ENCODE assay signal across 35 cellular contexts in genomic region chr3:10462641-10463040, GRCh38. TPM values are rescaled to one million over a fixed set of nuclear protein-coding genes. Genes with fewer than 3 reads are reported as not detected.
"Had no signal": no experiment of that assay in that cellular context is flagged by ENCODE, and none has a peak within 500 bp of the region (broad histone marks: within the 10 kb centered on the region; RNA-seq: fewer than 3 reads in every experiment).

No MANE protein-coding gene starts in this region.

- H3K27ac ChIP-seq: ascending aorta, breast epithelium, cardiac muscle cell, coronary artery, VCaP had no signal

- H3K36me3 ChIP-seq: ascending aorta, breast epithelium, cardiac muscle cell had no signal

- H3K9me3 Mint-ChIP-seq: activated B cell treated with CpG ODN at 0.5 μM for 24 hours; activated CD8-positive, alpha-beta T cell treated with anti-CD3 and anti-CD28 coated beads for 36 hours; activated naive CD4-positive, alpha-beta T cell treated with anti-CD3 and anti-CD28 coated beads, Interleukin-2, amount 10 ng/mL, durations not matched to agents 7 days and 5 days; activated naive CD4-positive, alpha-beta T cell treated with anti-CD3 and anti-CD28 coated beads, Interleukin-2, amount 50 U/mL, for 72 hours; activated naive CD8-positive, alpha-beta T cell treated with anti-CD3 and anti-CD28 coated beads, Interleukin-2, amount 10 ng/mL, durations not matched to agents 7 days and 5 days; activated T-cell treated with anti-CD3 and anti-CD28 coated beads, Interleukin-2, amount 50 U/mL, for 24 hours; activated T-cell treated with anti-CD3 and anti-CD28 coated beads, Interleukin-2, amount 50 U/mL, for 72 hours; dendritic cell treated with granulocyte-macrophage colony-stimulating factor and Interleukin-4, amounts not matched to agents 40 ng/mL and 50 ng/mL, for 4 days; endodermal cell; T-helper 2 cell treated with Interferon-gamma antibody and Interleukin-4, amounts not matched to agents 5 μg/mL and 100 μg/mL, for 36 hours had no signal

- ATAC-seq: activated CD4-positive, CD25-positive, alpha-beta regulatory T cell treated with anti-CD3 and anti-CD28 coated beads, Interleukin-2, amount 50 U/mL, for 24 hours; activated CD8-positive, alpha-beta memory T cell treated with anti-CD3 and anti-CD28 coated beads, Interleukin-2, amount 10 ng/mL, durations not matched to agents 7 days and 5 days; activated CD8-positive, alpha-beta T cell treated with anti-CD3 and anti-CD28 coated beads for 36 hours; activated naive CD4-positive, alpha-beta T cell treated with anti-CD3 and anti-CD28 coated beads, Interleukin-2, amount 50 U/mL, for 72 hours; activated T-cell treated with anti-CD3 and anti-CD28 coated beads, Interleukin-2, amount 50 U/mL, for 72 hours; esophagus mucosa; T-helper 17 cell had no signal

- H3K27ac Mint-ChIP-seq: activated B cell treated with CpG ODN at 0.5 μM for 24 hours; activated CD8-positive, alpha-beta memory T cell treated with anti-CD3 and anti-CD28 coated beads, Interleukin-2, amount 10 ng/mL, durations not matched to agents 7 days and 5 days; activated CD8-positive, alpha-beta T cell treated with anti-CD3 and anti-CD28 coated beads for 36 hours; activated naive CD4-positive, alpha-beta T cell treated with anti-CD3 and anti-CD28 coated beads, Interleukin-2, amount 10 ng/mL, durations not matched to agents 7 days and 5 days; activated naive CD8-positive, alpha-beta T cell treated with anti-CD3 and anti-CD28 coated beads, Interleukin-2, amount 10 ng/mL, durations not matched to agents 7 days and 5 days; activated T-cell treated with anti-CD3 and anti-CD28 coated beads, Interleukin-2, amount 50 U/mL, for 24 hours; activated T-cell treated with anti-CD3 and anti-CD28 coated beads, Interleukin-2, amount 50 U/mL, for 72 hours; dendritic cell treated with granulocyte-macrophage colony-stimulating factor and Interleukin-4, amounts not matched to agents 40 ng/mL and 50 ng/mL, for 4 days; endodermal cell; T-helper 17 cell; T-helper 2 cell treated with Interferon-gamma antibody and Interleukin-4, amounts not matched to agents 5 μg/mL and 100 μg/mL, for 36 hours had no signal

- H3K27me3 Mint-ChIP-seq: activated CD8-positive, alpha-beta memory T cell treated with anti-CD3 and anti-CD28 coated beads, Interleukin-2, amount 10 ng/mL, durations not matched to agents 7 days and 5 days; activated naive CD4-positive, alpha-beta T cell treated with anti-CD3 and anti-CD28 coated beads, Interleukin-2, amount 10 ng/mL, durations not matched to agents 7 days and 5 days had no signal

- H3K27me3 ChIP-seq: ascending aorta, breast epithelium, cardiac muscle cell, dorsolateral prefrontal cortex had no signal

- DNase-seq: activated B cell treated with CpG ODN at 0.5 μM for 24 hours; activated CD4-positive, alpha-beta T cell treated with anti-CD3 and anti-CD28 coated beads for 48 hours; activated CD4-positive, alpha-beta T cell treated with anti-CD3 and anti-CD28 coated beads, Interleukin-2, amount 50 U/mL, for 1 hour; activated CD4-positive, alpha-beta T cell treated with anti-CD3 and anti-CD28 coated beads, Interleukin-2, amount 50 U/mL, for 48 hours; activated CD8-positive, alpha-beta memory T cell treated with anti-CD3 and anti-CD28 coated beads, Interleukin-2, amount 10 ng/mL, durations not matched to agents 7 days and 5 days; activated CD8-positive, alpha-beta memory T cell treated with anti-CD3 and anti-CD28 coated beads, Interleukin-2, amount 50 U/mL, for 4 hours; activated CD8-positive, alpha-beta T cell treated with anti-CD3 and anti-CD28 coated beads for 36 hours; activated gamma-delta T cell; activated naive CD4-positive, alpha-beta T cell; activated naive CD4-positive, alpha-beta T cell treated with anti-CD3 and anti-CD28 coated beads, Interleukin-2, amount 10 ng/mL, durations not matched to agents 7 days and 5 days; activated naive CD8-positive, alpha-beta T cell treated with anti-CD3 and anti-CD28 coated beads, Interleukin-2, amount 10 ng/mL, durations not matched to agents 7 days and 5 days; activated T-cell treated with anti-CD3 and anti-CD28 coated beads for 4 hours; activated T-cell treated with anti-CD3 and anti-CD28 coated beads, Interleukin-2, amount 50 U/mL, for 24 hours; activated T-cell treated with anti-CD3 and anti-CD28 coated beads, Interleukin-2, amount 50 U/mL, for 72 hours; central memory CD4-positive, alpha-beta T cell; effector memory CD4-positive, alpha-beta T cell; endodermal cell; foreskin fibroblast; T-helper 1 cell; T-helper 17 cell; T1000 had no signal

- H3K4me3 Mint-ChIP-seq: activated B cell treated with CpG ODN at 0.5 μM for 24 hours; activated CD8-positive, alpha-beta memory T cell treated with anti-CD3 and anti-CD28 coated beads, Interleukin-2, amount 10 ng/mL, durations not matched to agents 7 days and 5 days; activated CD8-positive, alpha-beta T cell treated with anti-CD3 and anti-CD28 coated beads for 36 hours; activated naive CD4-positive, alpha-beta T cell treated with anti-CD3 and anti-CD28 coated beads, Interleukin-2, amount 10 ng/mL, durations not matched to agents 7 days and 5 days; activated naive CD8-positive, alpha-beta T cell treated with anti-CD3 and anti-CD28 coated beads, Interleukin-2, amount 10 ng/mL, durations not matched to agents 7 days and 5 days; activated T-cell treated with anti-CD3 and anti-CD28 coated beads, Interleukin-2, amount 50 U/mL, for 24 hours; activated T-cell treated with anti-CD3 and anti-CD28 coated beads, Interleukin-2, amount 50 U/mL, for 72 hours; dendritic cell treated with granulocyte-macrophage colony-stimulating factor and Interleukin-4, amounts not matched to agents 40 ng/mL and 50 ng/mL, for 4 days; endodermal cell; T-helper 17 cell; T-helper 2 cell treated with Interferon-gamma antibody and Interleukin-4, amounts not matched to agents 5 μg/mL and 100 μg/mL, for 36 hours had no signal

- H3K36me3 Mint-ChIP-seq: activated CD8-positive, alpha-beta memory T cell treated with anti-CD3 and anti-CD28 coated beads, Interleukin-2, amount 10 ng/mL, durations not matched to agents 7 days and 5 days; activated naive CD4-positive, alpha-beta T cell treated with anti-CD3 and anti-CD28 coated beads, Interleukin-2, amount 10 ng/mL, durations not matched to agents 7 days and 5 days; activated naive CD4-positive, alpha-beta T cell treated with anti-CD3 and anti-CD28 coated beads, Interleukin-2, amount 50 U/mL, for 72 hours; activated naive CD8-positive, alpha-beta T cell treated with anti-CD3 and anti-CD28 coated beads, Interleukin-2, amount 10 ng/mL, durations not matched to agents 7 days and 5 days; brain had no signal

- H3K4me1 Mint-ChIP-seq: activated CD8-positive, alpha-beta memory T cell treated with anti-CD3 and anti-CD28 coated beads, Interleukin-2, amount 10 ng/mL, durations not matched to agents 7 days and 5 days; activated naive CD4-positive, alpha-beta T cell treated with anti-CD3 and anti-CD28 coated beads, Interleukin-2, amount 10 ng/mL, durations not matched to agents 7 days and 5 days; activated naive CD8-positive, alpha-beta T cell treated with anti-CD3 and anti-CD28 coated beads, Interleukin-2, amount 10 ng/mL, durations not matched to agents 7 days and 5 days; endodermal cell had no signal

- H3K4me1 ChIP-seq: ascending aorta, breast epithelium had no signal

- H3K4me3 ChIP-seq: ascending aorta, breast epithelium, cardiac muscle cell, coronary artery, dorsolateral prefrontal cortex had no signal

- H3K9me3 ChIP-seq: ascending aorta, breast epithelium had no signal

RNA-seq across cellular contexts. Expression of gene ATP2B2, which starts 42.7 kb away (rescaled TPM):
- total RNA-seq: activated B cell treated with CpG ODN at 0.5 μM for 24 hours; activated CD8-positive, alpha-beta memory T cell treated with anti-CD3 and anti-CD28 coated beads for 36 hours; activated CD8-positive, alpha-beta memory T cell treated with anti-CD3 and anti-CD28 coated beads, Interleukin-2, amount 10 ng/mL, durations not matched to agents 7 days and 5 days; activated CD8-positive, alpha-beta T cell treated with anti-CD3 and anti-CD28 coated beads for 36 hours; activated naive CD4-positive, alpha-beta T cell treated with anti-CD3 and anti-CD28 coated beads, Interleukin-2, amount 50 U/mL, for 72 hours; activated naive CD8-positive, alpha-beta T cell treated with anti-CD3 and anti-CD28 coated beads, Interleukin-2, amount 10 ng/mL, durations not matched to agents 7 days and 5 days; activated T-cell treated with anti-CD3 and anti-CD28 coated beads, Interleukin-2, amount 50 U/mL, for 72 hours; ascending aorta; epithelial cell of proximal tubule; T-helper 17 cell had no signal
